In genomic region chr16:22190169-22191088, GRCh38 we compare ENCODE assay signal across 8 cellular contexts. TPM values are rescaled to one million over a fixed set of nuclear protein-coding genes. Genes with fewer than 3 reads are reported as not detected.
DNase-seq lines count a peak whose midpoint lies in the region; ATAC-seq lines count a peak whose summit lies in the region.

No MANE protein-coding gene starts in this region.

- no peaks in the 10 kb centered on the region for H3K27me3 Mint-ChIP-seq in IgD-negative memory B cell

- peaks cover 0 to 6% (median 0%) of the 10 kb centered on the region in 3 donors for H3K9me3 Mint-ChIP-seq in IgD-negative memory B cell

- peaks cover 34% of the 10 kb centered on the region in 2 donors for H3K4me1 ChIP-seq in mucosa of rectum (ENCODE audit: control insufficient read depth in 2 of 2, insufficient read depth in 2 of 2, low read length in 2 of 2)

- no peaks in the 10 kb centered on the region for H3K9me3 ChIP-seq in mucosa of rectum (ENCODE audit: control insufficient read depth in 2 of 2, low read length in 2 of 2)

- DNase-seq in DMS153 treated with DMSO at 0.1 percent for 48 hours (lab: John Stamatoyannopoulos, UW; ENCODE audit: unreplicated experiment) (peak; percentile 100), OCI-M1 (lab: John Stamatoyannopoulos, UW) (peak; percentile 100), activated T-cell treated with anti-CD3 and anti-CD28 coated beads for 48 hours (ENCODE audit: low read depth) (peak; percentile 99), epithelial cell of prostate (ENCODE audit: low read depth, low spot score) (peak; percentile 95)
- DNase-seq in stimulated activated CD8-positive, alpha-beta memory T cell treated with anti-CD3 and anti-CD28 coated beads, Interleukin-4, amount 100 ng/mL, for 4 hours (ENCODE audit: low read depth in 2 of 2, low spot score in 1 of 2) = peak; percentile 98 to 100

- peak overlapping the region; percentile 84 to 93 for H3K9ac ChIP-seq in mucosa of rectum (ENCODE audit: low read depth in 1 of 2, low read length in 2 of 2)

- no peaks in the 10 kb centered on the region for H3K36me3 ChIP-seq in mucosa of rectum (ENCODE audit: control insufficient read depth in 2 of 2, insufficient read depth in 2 of 2, low read length in 2 of 2)

- peaks cover 31 to 49% (median 34%) of the 10 kb centered on the region in 3 donors for H3K4me1 Mint-ChIP-seq in IgD-negative memory B cell

- H3K27ac ChIP-seq in epithelial cell of prostate (peak overlapping the region; percentile 87), mucosa of rectum (ENCODE audit: low read depth in 2 of 2, low read length in 2 of 2) (peak overlapping the region; percentile 99 to 100)

- H3K27ac Mint-ChIP-seq in IgD-negative memory B cell = peak overlapping the region; percentile 97 to 99 (median 98)

- H3K4me3 ChIP-seq in mucosa of rectum (ENCODE audit: low read length in 2 of 2) = peak overlapping the region; percentile 76 to 87

- H3K27me3 ChIP-seq in mucosa of rectum (ENCODE audit: control insufficient read depth in 2 of 2, insufficient read depth in 2 of 2, low read length in 2 of 2) = no peaks in the 10 kb centered on the region

- H3K36me3 Mint-ChIP-seq in IgD-negative memory B cell = no peaks in the 10 kb centered on the region

- ATAC-seq in GM21576 (IDR thresholded peaks at IDR 0.05; ENCODE audit: unreplicated experiment) = peak; percentile 60

- peak overlapping the region; percentile 84 to 99 (median 97) for H3K4me3 Mint-ChIP-seq in IgD-negative memory B cell

RNA-seq across cellular contexts. Expression of gene EEF2K, which starts 15.6 kb away (rescaled TPM):
- polyA plus RNA-seq in IgD-negative memory B cell = 2.2 TPM

RNA-seq across cellular contexts. Expression of gene SDR42E2, which starts 28.1 kb away (rescaled TPM):
- 0.20 TPM for polyA plus RNA-seq in IgD-negative memory B cell

Comparison
In these comparisons a context has a peak if more than half of its experiments do, and no peak if none do; other contexts are left out.
1. Peak in every context shown above with its lines: DNase-seq, ATAC-seq, H3K4me3 ChIP-seq and H3K27ac ChIP-seq.